ENCODE assay signal across 16 cellular contexts in the genomic region with DNA sequence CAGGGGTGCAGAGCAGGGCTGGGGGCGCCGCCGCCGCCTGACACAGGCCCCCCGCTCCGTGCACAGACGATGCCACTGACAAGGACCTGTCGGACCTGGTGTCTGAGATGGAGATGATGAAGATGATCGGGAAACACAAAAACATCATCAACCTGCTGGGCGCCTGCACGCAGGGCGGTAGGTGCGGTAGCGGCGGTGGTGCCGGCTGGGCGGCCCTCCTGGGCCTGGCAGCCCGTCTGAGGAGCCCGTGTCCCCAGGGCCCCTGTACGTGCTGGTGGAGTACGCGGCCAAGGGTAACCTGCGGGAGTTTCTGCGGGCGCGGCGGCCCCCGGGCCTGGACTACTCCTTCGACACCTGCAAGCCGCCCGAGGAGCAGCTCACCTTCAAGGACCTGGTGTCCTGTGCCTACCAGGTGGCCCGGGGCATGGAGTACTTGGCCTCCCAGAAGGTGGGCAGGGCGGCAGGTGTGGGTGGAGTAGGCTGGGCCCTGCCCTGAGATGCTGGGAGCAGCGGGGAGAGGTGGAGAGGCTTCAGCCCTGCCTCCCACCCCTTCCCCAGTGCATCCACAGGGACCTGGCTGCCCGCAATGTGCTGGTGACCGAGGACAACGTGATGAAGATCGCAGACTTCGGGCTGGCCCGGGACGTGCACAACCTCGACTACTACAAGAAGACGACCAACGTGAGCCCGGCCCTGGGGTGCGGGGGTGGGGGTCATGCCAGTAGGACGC. TPM values are rescaled to one million over a fixed set of nuclear protein-coding genes. Genes with fewer than 3 reads are reported as not detected.
DNase-seq lines count a peak whose midpoint lies in the region; ATAC-seq, FAIRE-seq and TF ChIP-seq lines count a peak whose summit lies in the region.
"Had no signal": no experiment of that assay in that cellular context is flagged by ENCODE, and none has a peak within 500 bp of the region (broad histone marks: within the 10 kb centered on the region; RNA-seq: fewer than 3 reads in every experiment).

No MANE protein-coding gene starts in this region.

- H3K27me3 Mint-ChIP-seq in CD14-positive monocyte (ENCODE audit: low read depth in 3 of 3): peaks cover 0 to 7% (median 6%) of the 10 kb centered on the region in 3 donors

- H3K4me2 ChIP-seq in HepG2 (ENCODE audit: low read depth, low read length) (no peak overlapping the region), neuronal stem cell (ENCODE audit: insufficient read depth, low read length, poor library complexity, severe bottlenecking) (no peak overlapping the region)
- H3K4me2 ChIP-seq: GM23338 had no signal

- H3K4me1 ChIP-seq in HepG2 (ENCODE audit: insufficient read depth, low read length) (peaks cover 45% of the 10 kb centered on the region), right lobe of liver (peaks cover 0 to 26% (median 11%) of the 10 kb centered on the region in 4 donors), neuronal stem cell (ENCODE audit: control insufficient read depth in 2 of 2, insufficient read depth in 1 of 2, low read depth in 1 of 2, low read length in 2 of 2) (no peaks in the 10 kb centered on the region)
- H3K4me1 ChIP-seq: BE2C had no signal

- DNase-seq in HepG2 (ENCODE audit: low spot score): no peak
- DNase-seq in right lobe of liver: no peak
- peak; percentile 4 for DNase-seq in ELF-1 (ENCODE audit: low read depth, low spot score)
- DNase-seq in RWPE1 (ENCODE audit: low spot score): no peak
- DNase-seq in neuronal stem cell (ENCODE audit: low spot score): no peak
- no peak for DNase-seq in NCI-H82 treated with DMSO at 0.1 percent for 48 hours (lab: John Stamatoyannopoulos, UW; ENCODE audit: unreplicated experiment)
- DNase-seq in AG08395 (ENCODE audit: low spot score): no peak
- DNase-seq in CD14-positive monocyte (ENCODE audit: low spot score): no peak
- DNase-seq: BE2C, GDM1, H7, Karpas-422 had no signal

- TF ChIP-seq CTCF in HepG2 (CRISPR knock-in tag; IDR thresholded peaks at IDR 0.05): no peak
- TF ChIP-seq CTCF in right lobe of liver (IDR thresholded peaks at IDR 0.05): no peak
- no peak for TF ChIP-seq CTCF in RWPE1 (conservative IDR thresholded peaks at IDR 0.05; ENCODE audit: low read depth)
- no peak for TF ChIP-seq CTCF in CD14-positive monocyte (IDR thresholded peaks at IDR 0.05)

- TF ChIP-seq RAD21 in HepG2 (CRISPR knock-in tag; IDR thresholded peaks at IDR 0.05): no peak

- no peak overlapping the region for H2AK5ac ChIP-seq in neuronal stem cell (ENCODE audit: low read depth, low read length)

- H3K27me3 ChIP-seq in HepG2 (ENCODE audit: control insufficient read depth in 1 of 2, insufficient read depth in 2 of 2, low read length in 2 of 2) (no peaks in the 10 kb centered on the region), right lobe of liver (no peaks in the 10 kb centered on the region), neuronal stem cell (ENCODE audit: control insufficient read depth in 3 of 3, insufficient read depth in 3 of 3, low read depth in 1 of 3, low read length in 3 of 3) (no peaks in the 10 kb centered on the region)

- H3K4me1 Mint-ChIP-seq in CD14-positive monocyte: peaks cover 2% of the 10 kb centered on the region
- H3K4me1 Mint-ChIP-seq: GM23338 had no signal

- CTCF ChIA-PET in HepG2 (lab: Yijun Ruan, JAX; ENCODE audit: low intra/inter-chr PET ratio, low total read pairs): no interaction called here
- CTCF ChIA-PET in RWPE1 (lab: Yijun Ruan, JAX): interaction anchor here (1.6 kb wide), 1 partner anchor 58 kb away, joined by 3 read pairs; no protein-coding TSS in a partner anchor

- no peak overlapping the region for H3K27ac ChIP-seq in HepG2 (ENCODE audit: extremely low read length, insufficient read depth, low read length)
- no peak overlapping the region for H3K27ac ChIP-seq in right lobe of liver
- H3K27ac ChIP-seq in RWPE1: peak overlapping the region; percentile 91
- H3K27ac ChIP-seq in neuronal stem cell (replicated peaks; ENCODE audit: low read length): no peak overlapping the region

- peak overlapping the region; percentile 67 for H2BK15ac ChIP-seq in neuronal stem cell (ENCODE audit: low read length)

- no peak overlapping the region for H2BK120ac ChIP-seq in neuronal stem cell (ENCODE audit: low read depth, low read length)

- ATAC-seq in HepG2 (no peak), right lobe of liver (no peak)
- ATAC-seq: GM23338, HCT116 had no signal

- H3K4me3 ChIP-seq in HepG2 (replicated peaks in 1 of 3; ENCODE audit: insufficient read depth in 1 of 3, low read depth in 2 of 3, low read length in 3 of 3) (no peak overlapping the region), right lobe of liver (no peak overlapping the region), neuronal stem cell (ENCODE audit: low read length in 2 of 2) (no peak overlapping the region)
- H3K4me3 ChIP-seq: GM23338 had no signal

- H3K79me1 ChIP-seq in neuronal stem cell (ENCODE audit: low read depth, low read length): peaks cover 2% of the 10 kb centered on the region

- intact Hi-C loops in HepG2 (cut with micrococcal nuclease; ENCODE audit: unreplicated experiment) (no loop called here), right lobe of liver (cut with DNase I) (loop anchor here in 1 of 2 donors (5.0 kb wide), 1 partner anchor 53 kb away; no protein-coding TSS in a partner anchor), CD14-positive monocyte (cut with micrococcal nuclease) (loop anchor here in 1 of 2 donors (5.0 kb wide), 1 partner anchor 53 kb away; no protein-coding TSS in a partner anchor)

- FAIRE-seq in HepG2 (lab: Jason Lieb, UNC): no peak
- FAIRE-seq: GM12892, GM18507 had no signal

- H2AFZ ChIP-seq in HepG2 (ENCODE audit: low read length) (no peak overlapping the region), neuronal stem cell (ENCODE audit: low read length) (no peak overlapping the region)
- H2AFZ ChIP-seq: GM23338 had no signal

- H4K91ac ChIP-seq in neuronal stem cell (ENCODE audit: low read depth, low read length, poor library complexity): no peak overlapping the region

- in situ Hi-C loops in HepG2 (cut with HindIII; ENCODE audit: extremely low pct_ligation_motif_present, low pct_unique_long_range_greater_than_20kb): loop anchor here (10.0 kb wide), 1 partner anchor 51 kb away; no protein-coding TSS in a partner anchor

- H4K20me1 ChIP-seq in HepG2 (ENCODE audit: insufficient read depth, low read length): peaks cover 19% of the 10 kb centered on the region; the same call in 1 of the 2 replicates

- TF ChIP-seq EP300 in HepG2 (IDR thresholded peaks at IDR 0.05; ENCODE audit: low read depth in 2 of 2, low read length in 2 of 2) (no peak), HepG2 (CRISPR knock-in tag; IDR thresholded peaks at IDR 0.05; ENCODE audit: borderline replicate concordance) (no peak)

- H3K4me3 Mint-ChIP-seq in CD14-positive monocyte: no peak overlapping the region
- H3K4me3 Mint-ChIP-seq: GM23338 had no signal

- peak overlapping the region; percentile 21 for H3K14ac ChIP-seq in neuronal stem cell (ENCODE audit: low read length)

- H3K23ac ChIP-seq in neuronal stem cell (ENCODE audit: low read depth, low read length, poor library complexity): peak overlapping the region; percentile 80

- H3K27ac Mint-ChIP-seq in CD14-positive monocyte: no peak overlapping the region
- H3K27ac Mint-ChIP-seq: GM23338 had no signal

- BruUV-seq in HepG2 (replicated peaks; lab: Mats Ljungman, UMichigan): no TSS peak

- H3K9ac ChIP-seq in HepG2 (ENCODE audit: insufficient read depth, low read depth, low read length) (no peak overlapping the region), neuronal stem cell (ENCODE audit: low read depth, low read length, poor library complexity) (peak overlapping the region; percentile 70)

- H3K18ac ChIP-seq in neuronal stem cell (ENCODE audit: low read length): peak overlapping the region; percentile 17

- no peak overlapping the region for H3K4ac ChIP-seq in neuronal stem cell (ENCODE audit: low read length)

- H3K9me3 Mint-ChIP-seq in CD14-positive monocyte: peaks cover 0 to 6% (median 0%) of the 10 kb centered on the region in 7 donors
- H3K9me3 Mint-ChIP-seq: GM23338 had no signal

- H3K36me3 Mint-ChIP-seq in CD14-positive monocyte: no peaks in the 10 kb centered on the region

- H3K36me3 ChIP-seq in HepG2 (replicated peaks in 1 of 2; ENCODE audit: control insufficient read depth in 1 of 2, insufficient read depth in 2 of 2, low read length in 2 of 2) (peaks cover 29 to 57% of the 10 kb centered on the region in 2 experiments), right lobe of liver (peaks cover 0 to 14% (median 0%) of the 10 kb centered on the region in 4 donors), neuronal stem cell (replicated peaks in 1 of 2; ENCODE audit: control insufficient read depth in 2 of 2, insufficient read depth in 2 of 2, low read length in 2 of 2) (peaks cover 1 to 59% of the 10 kb centered on the region in 2 donors)
- H3K36me3 ChIP-seq: BE2C had no signal

- no peak overlapping the region for H2BK5ac ChIP-seq in neuronal stem cell (ENCODE audit: low read length)

- TF ChIP-seq POLR2A in HepG2 (IDR thresholded peaks at IDR 0.05; ENCODE audit: insufficient read depth in 1 of 2, low read depth in 2 of 2, low read length in 2 of 2) (no peak), right lobe of liver (IDR thresholded peaks at IDR 0.05) (no peak)

- H2BK12ac ChIP-seq in neuronal stem cell (ENCODE audit: low read length): no peak overlapping the region

- H4K8ac ChIP-seq in neuronal stem cell (ENCODE audit: low read depth, low read length): peak overlapping the region; percentile 43

- no peaks in the 10 kb centered on the region for H3K9me3 ChIP-seq in HepG2 (ENCODE audit: low read length)
- H3K9me3 ChIP-seq in right lobe of liver: no peaks in the 10 kb centered on the region
- no peaks in the 10 kb centered on the region for H3K9me3 ChIP-seq in neuronal stem cell (replicated peaks in 1 of 2; ENCODE audit: control insufficient read depth in 2 of 2, insufficient read depth in 1 of 2, low read depth in 1 of 2, low read length in 2 of 2)
- H3K9me3 ChIP-seq: BE2C had no signal

- POLR2A ChIA-PET in HepG2 (lab: Yijun Ruan, JAX) (interaction anchor here (0.6 to 8.0 kb wide), 6 partner anchors 10 to 59 kb away, joined by 3 to 119 read pairs (median 6); partner anchors contain the start of gene FGFR3), RWPE1 (lab: Yijun Ruan, JAX; ENCODE audit: low non-redundant PET) (no interaction called here)

- 95% methylated on average over 15 of the region's 47 CpGs for WGBS in HepG2 (ENCODE audit: low lambda C conversion rate)
- WGBS in right lobe of liver (ENCODE audit: insufficient coverage, low coverage, low lambda C conversion rate, missing lambda C conversion rate): no CpG with 5 or more reads among the region's 47 CpGs
- no CpG with 5 or more reads among the region's 47 CpGs for WGBS in neuronal stem cell (ENCODE audit: extremely low coverage in 2 of 2, insufficient read length in 2 of 2, insufficient replicate concordance in 1 of 2), 2 donors

- peaks cover 1% of the 10 kb centered on the region for H3K79me2 ChIP-seq in HepG2 (ENCODE audit: insufficient read depth, low read length)

RNA-seq across cellular contexts. Expression of gene FGFR3, which starts 12.6 kb away (rescaled TPM):
- total RNA-seq in HepG2 (2016; rRNA removed; fragmentation: Illumina TruSeq; extraction: Trizol) (40.2 and 103 TPM in 2 replicates), right lobe of liver (10 to 100 TPM; 14.3 to 30.0 (median 25.7) TPM)
- total RNA-seq in HepG2 (2016; cell fraction: cytosol; rRNA removed; fragmentation: Illumina TruSeq; extraction: Trizol; ENCODE audit: low read depth): 18.3 and 22.4 TPM in 2 replicates
- 38.7 and 106 TPM in 2 replicates for total RNA-seq in HepG2 (2016; cell fraction: insoluble cytoplasmic fraction; rRNA removed; fragmentation: Illumina TruSeq; extraction: Trizol)
- 39.4 and 45.4 TPM in 2 replicates for total RNA-seq in HepG2 (2016; cell fraction: membrane; rRNA removed; fragmentation: Illumina TruSeq; extraction: Trizol)
- 114 and 144 TPM in 2 replicates for total RNA-seq in HepG2 (2016; cell fraction: nucleus; rRNA removed; fragmentation: Illumina TruSeq; extraction: Trizol)
- polyA plus RNA-seq in HepG2 (2011; rRNA removed) (109 and 159 TPM in 2 replicates), CD14-positive monocyte (not detected)
- 87.8 and 132 TPM in 2 replicates for polyA plus RNA-seq in HepG2 (2011; cell fraction: cytosol; rRNA removed)
- polyA plus RNA-seq in HepG2 (2011; cell fraction: nucleus; rRNA removed): 914 and 1,354 TPM in 2 replicates
- polyA plus RNA-seq in HepG2 (2012): 127 and 140 TPM in 2 replicates
- polyA plus RNA-seq in HepG2 (2016; cell fraction: cytosol; fragmentation: Illumina TruSeq; extraction: Trizol; ENCODE audit: low read depth): 6.7 and 7.6 TPM in 2 replicates
- 36.5 and 42.1 TPM in 2 replicates for polyA plus RNA-seq in HepG2 (2016; cell fraction: insoluble cytoplasmic fraction; fragmentation: Illumina TruSeq; extraction: Trizol; ENCODE audit: low read depth)
- polyA plus RNA-seq in HepG2 (2016; cell fraction: membrane; fragmentation: Illumina TruSeq; extraction: Trizol; ENCODE audit: low read depth): 24.3 and 24.6 TPM in 2 replicates
- polyA plus RNA-seq in HepG2 (2016; cell fraction: nucleus; fragmentation: Illumina TruSeq; extraction: Trizol; ENCODE audit: insufficient read depth, low read depth): 393 and 407 TPM in 2 replicates
- polyA minus RNA-seq in HepG2 (2011; rRNA and poly(A)+ RNA removed; ENCODE audit: low replicate concordance): 7.3 and 222 TPM in 2 replicates
- polyA minus RNA-seq in HepG2 (2011; cell fraction: cytosol; rRNA and poly(A)+ RNA removed): 97.8 and 100 TPM in 2 replicates
- polyA minus RNA-seq in HepG2 (2011; cell fraction: nucleus; rRNA and poly(A)+ RNA removed): 130 and 153 TPM in 2 replicates
- polyA plus RNA-seq in neuronal stem cell (2013, experiment 1 of 2): 7.2 TPM
- 7.6 TPM for polyA plus RNA-seq in neuronal stem cell (2013, experiment 2 of 2)

RNA-seq across cellular contexts. Expression of gene LETM1, which starts 50.3 kb away (rescaled TPM):
- 29.4 and 41.6 TPM in 2 replicates for total RNA-seq in HepG2 (2016; rRNA removed; fragmentation: Illumina TruSeq; extraction: Trizol)
- total RNA-seq in HepG2 (2016; cell fraction: cytosol; rRNA removed; fragmentation: Illumina TruSeq; extraction: Trizol; ENCODE audit: low read depth): 5.3 and 7.1 TPM in 2 replicates
- 25.4 and 43.2 TPM in 2 replicates for total RNA-seq in HepG2 (2016; cell fraction: insoluble cytoplasmic fraction; rRNA removed; fragmentation: Illumina TruSeq; extraction: Trizol)
- 10.6 and 10.8 TPM in 2 replicates for total RNA-seq in HepG2 (2016; cell fraction: membrane; rRNA removed; fragmentation: Illumina TruSeq; extraction: Trizol)
- total RNA-seq in HepG2 (2016; cell fraction: nucleus; rRNA removed; fragmentation: Illumina TruSeq; extraction: Trizol): 39.8 and 46.4 TPM in 2 replicates
- polyA plus RNA-seq in HepG2 (2011; rRNA removed): 9.7 and 14.7 TPM in 2 replicates
- polyA plus RNA-seq in HepG2 (2011; cell fraction: cytosol; rRNA removed): 6.3 and 8.5 TPM in 2 replicates
- 56.2 and 61.1 TPM in 2 replicates for polyA plus RNA-seq in HepG2 (2011; cell fraction: nucleus; rRNA removed)
- polyA plus RNA-seq in HepG2 (2012): 12.6 and 16.7 TPM in 2 replicates
- polyA plus RNA-seq in HepG2 (2016; cell fraction: cytosol; fragmentation: Illumina TruSeq; extraction: Trizol; ENCODE audit: low read depth): 1.6 and 2.1 TPM in 2 replicates
- polyA plus RNA-seq in HepG2 (2016; cell fraction: insoluble cytoplasmic fraction; fragmentation: Illumina TruSeq; extraction: Trizol; ENCODE audit: low read depth): 14.8 and 19.6 TPM in 2 replicates
- 3.7 and 4.3 TPM in 2 replicates for polyA plus RNA-seq in HepG2 (2016; cell fraction: membrane; fragmentation: Illumina TruSeq; extraction: Trizol; ENCODE audit: low read depth)
- polyA plus RNA-seq in HepG2 (2016; cell fraction: nucleus; fragmentation: Illumina TruSeq; extraction: Trizol; ENCODE audit: insufficient read depth, low read depth): 74.4 and 84.9 TPM in 2 replicates
- 41.3 and 51.6 TPM in 2 replicates for polyA minus RNA-seq in HepG2 (2011; rRNA and poly(A)+ RNA removed; ENCODE audit: low replicate concordance)
- 26.3 and 30.1 TPM in 2 replicates for polyA minus RNA-seq in HepG2 (2011; cell fraction: cytosol; rRNA and poly(A)+ RNA removed)
- polyA minus RNA-seq in HepG2 (2011; cell fraction: nucleus; rRNA and poly(A)+ RNA removed): 21.1 and 31.3 TPM in 2 replicates
- total RNA-seq in right lobe of liver: 10 to 100 TPM; 18.1 to 31.0 (median 25.6) TPM
- 12.8 TPM for polyA plus RNA-seq in neuronal stem cell (2013, experiment 1 of 2)
- polyA plus RNA-seq in neuronal stem cell (2013, experiment 2 of 2): 13.8 TPM
- polyA plus RNA-seq in CD14-positive monocyte: 1 to 10 TPM; 6.2 to 9.0 TPM
